4 cellular contexts compared by ENCODE assay signal in genomic region chr22:42123529-42123928, GRCh38. TPM values are rescaled to one million over a fixed set of nuclear protein-coding genes. Genes with fewer than 3 reads are reported as not detected.
"Had no signal": no experiment of that assay in that cellular context is flagged by ENCODE, and none has a peak within 500 bp of the region (broad histone marks: within the 10 kb centered on the region; RNA-seq: fewer than 3 reads in every experiment).

No MANE protein-coding gene starts in this region.

RNA-seq across cellular contexts. Expression of gene CYP2D6, which starts 7.1 kb away (rescaled TPM):
- total RNA-seq: left ventricle myocardium superior, myocyte, right atrium auricular region, skeletal muscle tissue had no signal
